ENCODE assay signal across 8 cellular contexts in genomic region chr10:58291538-58292174, GRCh38.
DNase-seq lines count a peak whose midpoint lies in the region; TF ChIP-seq lines count a peak whose summit lies in the region.

No MANE protein-coding gene starts in this region.

- DNase-seq in AG08395 (ENCODE audit: low spot score) (peak; percentile 64), GM10266 (ENCODE audit: extremely low spot score) (peak; percentile 16), T-helper 9 cell (peak; percentile 14), midbrain (lab: John Stamatoyannopoulos, UW) (peak; percentile 47), HPDE6-E6E7 (ENCODE audit: extremely low spot score) (no peak)

- H3F3A ChIP-seq in Loucy (ENCODE audit: low read depth) = no peaks in the 10 kb centered on the region

- H3K9ac ChIP-seq in Loucy (ENCODE audit: low read depth, low read length, poor library complexity, severe bottlenecking) (no peak overlapping the region), endocrine pancreas (ENCODE audit: control insufficient read depth, insufficient read depth, low read length) (no peak overlapping the region)

- H3K4me1 ChIP-seq in HEK293 (ENCODE audit: control insufficient read depth, insufficient read depth, low read length) (no peaks in the 10 kb centered on the region), Loucy (ENCODE audit: insufficient read depth, low read length, poor library complexity, severe bottlenecking) (no peaks in the 10 kb centered on the region), endocrine pancreas (ENCODE audit: control insufficient read depth, insufficient read depth, low read length) (no peaks in the 10 kb centered on the region)

- H3K9me3 ChIP-seq in HEK293 (ENCODE audit: control insufficient read depth, insufficient read depth, low read depth, low read length) (no peaks in the 10 kb centered on the region), Loucy (ENCODE audit: insufficient read depth, low read depth, low read length) (no peaks in the 10 kb centered on the region), endocrine pancreas (ENCODE audit: control insufficient read depth, low read length) (no peaks in the 10 kb centered on the region)

- H3K27me3 ChIP-seq in Loucy (ENCODE audit: insufficient read depth, low read length, poor library complexity, severe bottlenecking) (no peaks in the 10 kb centered on the region), endocrine pancreas (ENCODE audit: control insufficient read depth, insufficient read depth, low read length) (no peaks in the 10 kb centered on the region)

- no peak overlapping the region for H3K27ac ChIP-seq in HEK293 (ENCODE audit: extremely low read depth, low read depth, low read length)

- no peak overlapping the region for H3K4me3 ChIP-seq in HEK293 (ENCODE audit: low read depth, low read length)
- H3K4me3 ChIP-seq in Loucy (ENCODE audit: low read length, poor library complexity, severe bottlenecking) = no peak overlapping the region
- peak overlapping the region; percentile 27 for H3K4me3 ChIP-seq in endocrine pancreas (ENCODE audit: control insufficient read depth, insufficient read depth, low read length)

- POLR2A ChIA-PET in HEK293 (lab: Yijun Ruan, JAX) = interaction anchor here (1.2 to 2.9 kb wide), 2 partner anchors 22 to 43 kb away, joined by 3 to 12 read pairs; partner anchors contain the start of genes CISD1 and UBE2D1

- peak; percentile 61 for TF ChIP-seq CTCF in GM10266 (IDR thresholded peaks at IDR 0.05; ENCODE audit: control insufficient read depth, insufficient read depth, low read depth, missing control alignments)
- TF ChIP-seq CTCF in HEK293 (tag by site-specific recombination; IDR thresholded peaks at IDR 0.05) = peak; percentile 58; the same call in 1 of the 2 replicates
- TF ChIP-seq CTCF in Loucy (conservative IDR thresholded peaks at IDR 0.05; ENCODE audit: low read length) = peak; percentile 84

- H4K20me1 ChIP-seq in Loucy (ENCODE audit: insufficient read depth, low read length, poor library complexity, severe bottlenecking) = no peaks in the 10 kb centered on the region

- H3K79me2 ChIP-seq in Loucy (ENCODE audit: insufficient read depth, low read length) = no peaks in the 10 kb centered on the region

- CTCF ChIA-PET in HEK293 (lab: Yijun Ruan, JAX) = interaction anchor here (0.6 to 4.0 kb wide), 14 partner anchors 8 to 119 kb away, joined by 3 to 103 read pairs (median 4); partner anchors contain the start of gene CISD1

- no peaks in the 10 kb centered on the region for H3K9me2 ChIP-seq in Loucy (replicated peaks; ENCODE audit: low read depth, low read length)

- no peak overlapping the region for H2AFZ ChIP-seq in Loucy (ENCODE audit: low read length)

- H3K36me3 ChIP-seq in HEK293 (ENCODE audit: control insufficient read depth in 2 of 2, insufficient read depth in 1 of 2, low read length in 2 of 2) = peaks cover 0 to 3% of the 10 kb centered on the region in 2 experiments
- H3K36me3 ChIP-seq in Loucy (ENCODE audit: insufficient read depth, low read length) = no peaks in the 10 kb centered on the region
- H3K36me3 ChIP-seq in endocrine pancreas (ENCODE audit: control insufficient read depth, insufficient read depth, low read length) = no peaks in the 10 kb centered on the region

- no peak overlapping the region for H3K4me2 ChIP-seq in Loucy (ENCODE audit: low read depth, low read length, poor library complexity, severe bottlenecking)

TF ChIP-seq in HEK293, 187 proteins besides CTCF, POLR2A, EP300 and RAD21:
- TF ChIP-seq ZBTB48 (tag by site-specific recombination; IDR thresholded peaks at IDR 0.05) (no peak), PRDM1 (tag by site-specific recombination; IDR thresholded peaks at IDR 0.05) (peak; percentile 60), ZNF785 (tag by site-specific recombination; IDR thresholded peaks at IDR 0.05) (no peak), GFI1B (tag by site-specific recombination; IDR thresholded peaks at IDR 0.05) (no peak), GLI2 (tag by site-specific recombination; IDR thresholded peaks at IDR 0.05; ENCODE audit: borderline replicate concordance, low read depth) (no peak), ZNF660 (tag by site-specific recombination; IDR thresholded peaks at IDR 0.05) (0 out of 2 replicates have a peak, but pooled peaks have one; percentile 22), ZNF654 (tag by site-specific recombination; IDR thresholded peaks at IDR 0.05; ENCODE audit: low read depth) (peak; percentile 66)
